ENCODE assay signal across 8 cellular contexts in genomic region chr10:14588938-14589294, GRCh38.
DNase-seq lines count a peak whose midpoint lies in the region; ATAC-seq and TF ChIP-seq lines count a peak whose summit lies in the region.
"Not testable (repeated sequence)": the region's sequence is repeated elsewhere in the genome, so short reads cannot be mapped to it uniquely, and the experiment has no call there.

No MANE protein-coding gene starts in this region.

- H3K4me2 ChIP-seq in OCI-LY3 (ENCODE audit: low read length), result peak overlapping the region; percentile 50; the same call in 1 of the 2 replicates

- TF ChIP-seq POLR2A in vagina (IDR thresholded peaks at IDR 0.05), result not testable (repeated sequence)

- not testable (repeated sequence) for H3K4me3 ChIP-seq in CD4-positive, alpha-beta memory T cell (ENCODE audit: low read length in 2 of 2); OCI-LY3 (ENCODE audit: low read length); vagina

- H3K9me3 ChIP-seq in CD4-positive, alpha-beta memory T cell (ENCODE audit: control insufficient read depth in 1 of 2, low read length in 2 of 2); OCI-LY3 (ENCODE audit: insufficient read depth, low read length); vagina: not testable (repeated sequence)

- H3K4me1 Mint-ChIP-seq in CD4-positive, alpha-beta memory T cell, result peaks cover 77 to 94% (median 85%) of the 10 kb centered on the region in 4 donors
- peaks cover 88% of the 10 kb centered on the region for H3K4me1 Mint-ChIP-seq in activated CD4-positive, alpha-beta T cell treated with anti-CD3 and anti-CD28 coated beads, Interleukin-2, amount 10 ng/mL, durations not matched to agents 7 days and 5 days
- H3K4me1 Mint-ChIP-seq in activated naive CD4-positive, alpha-beta T cell treated with anti-CD3 and anti-CD28 coated beads, Interleukin-2, amount 50 U/mL, for 24 hours, result peaks cover 91% of the 10 kb centered on the region
- H3K4me1 Mint-ChIP-seq in dendritic cell treated with granulocyte-macrophage colony-stimulating factor and Interleukin-4, amounts not matched to agents 40 ng/mL and 50 ng/mL, for 4 days (ENCODE audit: low read depth), result peaks cover 45% of the 10 kb centered on the region
- H3K4me1 Mint-ChIP-seq in memory B cell, result peaks cover 59% of the 10 kb centered on the region
- H3K4me1 Mint-ChIP-seq in stimulated activated effector memory CD8-positive, alpha-beta T cell treated with anti-CD3 and anti-CD28 coated beads, Interleukin-12 subunit alpha, Interleukin-12 subunit beta, amount 100 ng/mL, for 72 hours, result peaks cover 85% of the 10 kb centered on the region

- not testable (repeated sequence) for H3K36me3 ChIP-seq in CD4-positive, alpha-beta memory T cell (ENCODE audit: insufficient read depth, low read length); vagina
- peaks cover 50% of the 10 kb centered on the region for H3K36me3 ChIP-seq in OCI-LY3 (replicated peaks; ENCODE audit: low read depth, low read length)

- H4K20me1 ChIP-seq in OCI-LY3 (ENCODE audit: insufficient read depth, low read length), result peaks cover 92% of the 10 kb centered on the region

- peak in 1 of 5 donors; percentile 55 for DNase-seq in CD4-positive, alpha-beta memory T cell
- DNase-seq in activated CD4-positive, alpha-beta T cell treated with anti-CD3 and anti-CD28 coated beads, Interleukin-2, amount 10 ng/mL, durations not matched to agents 7 days and 5 days; memory B cell (ENCODE audit: low spot score in 2 of 2); stimulated activated effector memory CD8-positive, alpha-beta T cell treated with anti-CD3 and anti-CD28 coated beads, Interleukin-12 subunit alpha, Interleukin-12 subunit beta, amount 100 ng/mL, for 72 hours (ENCODE audit: low spot score in 2 of 2); vagina (ENCODE audit: extremely low spot score in 2 of 2): not testable (repeated sequence)

- not testable (repeated sequence) for H2AFZ ChIP-seq in OCI-LY3 (ENCODE audit: low read depth, low read length)

- H3K36me3 Mint-ChIP-seq in CD4-positive, alpha-beta memory T cell, result peaks cover 16 to 46% of the 10 kb centered on the region in 2 donors
- H3K36me3 Mint-ChIP-seq in activated CD4-positive, alpha-beta T cell treated with anti-CD3 and anti-CD28 coated beads, Interleukin-2, amount 10 ng/mL, durations not matched to agents 7 days and 5 days (ENCODE audit: low read depth), result peaks cover 72% of the 10 kb centered on the region
- not testable (repeated sequence) for H3K36me3 Mint-ChIP-seq in activated naive CD4-positive, alpha-beta T cell treated with anti-CD3 and anti-CD28 coated beads, Interleukin-2, amount 50 U/mL, for 24 hours; dendritic cell treated with granulocyte-macrophage colony-stimulating factor and Interleukin-4, amounts not matched to agents 40 ng/mL and 50 ng/mL, for 4 days (ENCODE audit: low read depth)
- H3K36me3 Mint-ChIP-seq in memory B cell, result peaks cover 14% of the 10 kb centered on the region
- H3K36me3 Mint-ChIP-seq in stimulated activated effector memory CD8-positive, alpha-beta T cell treated with anti-CD3 and anti-CD28 coated beads, Interleukin-12 subunit alpha, Interleukin-12 subunit beta, amount 100 ng/mL, for 72 hours, result peaks cover 99% of the 10 kb centered on the region

- not testable (repeated sequence) for H3K27me3 ChIP-seq in CD4-positive, alpha-beta memory T cell (ENCODE audit: insufficient read depth, low read length); OCI-LY3 (ENCODE audit: low read depth, low read length); vagina

- intact Hi-C loops in CD4-positive, alpha-beta memory T cell (cut with micrococcal nuclease), result loop anchor here (1.0 to 10.0 kb wide), 6 partner anchors 12 to 366 kb away; partner anchors contain the start of genes CDNF, DCLRE1C, HSPA14 and MEIG1
- intact Hi-C loops in dendritic cell treated with granulocyte-macrophage colony-stimulating factor and Interleukin-4, amounts not matched to agents 40 ng/mL and 50 ng/mL, for 4 days (cut with micrococcal nuclease), result loop anchor here (5.0 kb wide), 1 partner anchor 47 kb away; no protein-coding TSS in a partner anchor
- intact Hi-C loops in vagina (cut with DNase I), result not testable (repeated sequence)

- peak overlapping the region; percentile 96 to 100 (median 98) for H3K27ac Mint-ChIP-seq in CD4-positive, alpha-beta memory T cell
- peak overlapping the region; percentile 97 for H3K27ac Mint-ChIP-seq in activated CD4-positive, alpha-beta T cell treated with anti-CD3 and anti-CD28 coated beads, Interleukin-2, amount 10 ng/mL, durations not matched to agents 7 days and 5 days
- H3K27ac Mint-ChIP-seq in activated naive CD4-positive, alpha-beta T cell treated with anti-CD3 and anti-CD28 coated beads, Interleukin-2, amount 50 U/mL, for 24 hours, result peak overlapping the region; percentile 98
- peak overlapping the region; percentile 85 for H3K27ac Mint-ChIP-seq in dendritic cell treated with granulocyte-macrophage colony-stimulating factor and Interleukin-4, amounts not matched to agents 40 ng/mL and 50 ng/mL, for 4 days
- H3K27ac Mint-ChIP-seq in memory B cell, result peak overlapping the region; percentile 88
- peak overlapping the region; percentile 95 for H3K27ac Mint-ChIP-seq in stimulated activated effector memory CD8-positive, alpha-beta T cell treated with anti-CD3 and anti-CD28 coated beads, Interleukin-12 subunit alpha, Interleukin-12 subunit beta, amount 100 ng/mL, for 72 hours

- H3K9me3 Mint-ChIP-seq in CD4-positive, alpha-beta memory T cell; activated CD4-positive, alpha-beta T cell treated with anti-CD3 and anti-CD28 coated beads, Interleukin-2, amount 10 ng/mL, durations not matched to agents 7 days and 5 days; activated naive CD4-positive, alpha-beta T cell treated with anti-CD3 and anti-CD28 coated beads, Interleukin-2, amount 50 U/mL, for 24 hours; dendritic cell treated with granulocyte-macrophage colony-stimulating factor and Interleukin-4, amounts not matched to agents 40 ng/mL and 50 ng/mL, for 4 days; memory B cell; stimulated activated effector memory CD8-positive, alpha-beta T cell treated with anti-CD3 and anti-CD28 coated beads, Interleukin-12 subunit alpha, Interleukin-12 subunit beta, amount 100 ng/mL, for 72 hours: not testable (repeated sequence)

- POLR2A ChIA-PET in CD4-positive, alpha-beta memory T cell (lab: Charles Lee; ENCODE audit: partially characterized antibody), result interaction anchor here (0.6 to 26.2 kb wide), 17 partner anchors 9 to 523 kb away, joined by 3 to 640 read pairs (median 9); partner anchors contain the start of genes CDNF, DCLRE1C, HSPA14 and MSANTD7
- POLR2A ChIA-PET in activated CD4-positive, alpha-beta T cell treated with anti-CD3 and anti-CD28 coated beads, Interleukin-2, amount 10 ng/mL, durations not matched to agents 7 days and 5 days (lab: Charles Lee), result interaction anchor here (0.6 kb wide), 2 partner anchors 19 to 1477 kb away, joined by 4 to 5 read pairs; no protein-coding TSS in a partner anchor

- peaks cover 99% of the 10 kb centered on the region for H3K79me2 ChIP-seq in OCI-LY3 (ENCODE audit: low read length)

- TF ChIP-seq CTCF in OCI-LY3 (IDR thresholded peaks at IDR 0.05; ENCODE audit: low read depth, low read length); vagina (IDR thresholded peaks at IDR 0.05): not testable (repeated sequence)

- CTCF ChIA-PET in CD4-positive, alpha-beta memory T cell (lab: Charles Lee; ENCODE audit: partially characterized antibody), result interaction anchor here (0.8 to 2.8 kb wide), 8 partner anchors 11 to 234 kb away, joined by 3 to 26 read pairs (median 10); no protein-coding TSS in a partner anchor
- CTCF ChIA-PET in activated CD4-positive, alpha-beta T cell treated with anti-CD3 and anti-CD28 coated beads, Interleukin-2, amount 10 ng/mL, durations not matched to agents 7 days and 5 days (lab: Charles Lee), result interaction anchor here (0.6 to 0.7 kb wide), 2 partner anchors 46 to 65 kb away, joined by 3 read pairs; no protein-coding TSS in a partner anchor

- H3K9ac ChIP-seq in OCI-LY3 (ENCODE audit: low read length), result not testable (repeated sequence)

- H3K4me3 Mint-ChIP-seq in CD4-positive, alpha-beta memory T cell, result peak overlapping the region; percentile 48 to 90 (median 86)
- peak overlapping the region; percentile 31 for H3K4me3 Mint-ChIP-seq in activated CD4-positive, alpha-beta T cell treated with anti-CD3 and anti-CD28 coated beads, Interleukin-2, amount 10 ng/mL, durations not matched to agents 7 days and 5 days
- peak overlapping the region; percentile 76 for H3K4me3 Mint-ChIP-seq in activated naive CD4-positive, alpha-beta T cell treated with anti-CD3 and anti-CD28 coated beads, Interleukin-2, amount 50 U/mL, for 24 hours
- H3K4me3 Mint-ChIP-seq in dendritic cell treated with granulocyte-macrophage colony-stimulating factor and Interleukin-4, amounts not matched to agents 40 ng/mL and 50 ng/mL, for 4 days; memory B cell: not testable (repeated sequence)
- peak overlapping the region; percentile 70 for H3K4me3 Mint-ChIP-seq in stimulated activated effector memory CD8-positive, alpha-beta T cell treated with anti-CD3 and anti-CD28 coated beads, Interleukin-12 subunit alpha, Interleukin-12 subunit beta, amount 100 ng/mL, for 72 hours

- peaks cover 90% of the 10 kb centered on the region for H3K4me1 ChIP-seq in CD4-positive, alpha-beta memory T cell (ENCODE audit: insufficient read depth, low read length)
- H3K4me1 ChIP-seq in OCI-LY3 (ENCODE audit: low read length) (peaks cover 27% of the 10 kb centered on the region), vagina (peaks cover 27% of the 10 kb centered on the region)

- peak overlapping the region; percentile 86 for H3K27ac ChIP-seq in CD4-positive, alpha-beta memory T cell (ENCODE audit: low read depth, low read length)
- not testable (repeated sequence) for H3K27ac ChIP-seq in OCI-LY3 (ENCODE audit: low read length)
- peak overlapping the region; percentile 67 for H3K27ac ChIP-seq in vagina

- ATAC-seq in memory B cell (ENCODE audit: low read depth), result not testable (repeated sequence)
- ATAC-seq in stimulated activated effector memory CD8-positive, alpha-beta T cell treated with anti-CD3 and anti-CD28 coated beads, Interleukin-12 subunit alpha, Interleukin-12 subunit beta, amount 100 ng/mL, for 72 hours, result peak; percentile 22

- not testable (repeated sequence) for H3K27me3 Mint-ChIP-seq in CD4-positive, alpha-beta memory T cell; activated CD4-positive, alpha-beta T cell treated with anti-CD3 and anti-CD28 coated beads, Interleukin-2, amount 10 ng/mL, durations not matched to agents 7 days and 5 days; activated naive CD4-positive, alpha-beta T cell treated with anti-CD3 and anti-CD28 coated beads, Interleukin-2, amount 50 U/mL, for 24 hours; dendritic cell treated with granulocyte-macrophage colony-stimulating factor and Interleukin-4, amounts not matched to agents 40 ng/mL and 50 ng/mL, for 4 days; memory B cell
